In genomic region chr17:235048-235830, GRCh38 we compare ENCODE assay signal across 12 cellular contexts. TPM values are rescaled to one million over a fixed set of nuclear protein-coding genes. Genes with fewer than 3 reads are reported as not detected.
A peak's percentile ranks its signal among the peaks of the same experiment; 100 is the strongest.
DNase-seq lines count a peak whose midpoint lies in the region; TF ChIP-seq lines count a peak whose summit lies in the region.
"Not testable (repeated sequence)": the region's sequence is repeated elsewhere in the genome, so short reads cannot be mapped to it uniquely, and the experiment has no call there.
"Had no signal": no experiment of that assay in that cellular context is flagged by ENCODE, and none has a peak within 500 bp of the region (broad histone marks: within the 10 kb centered on the region; RNA-seq: fewer than 3 reads in every experiment).

No MANE protein-coding gene starts in this region.

- H3K4me1 ChIP-seq in BLaER1 treated with 17β-estradiol and CSF1 and Interleukin-3, amounts not matched to agents 10 nM and 100 nM, result peaks cover 69 to 94% (median 81%) of the 10 kb centered on the region in 10 experiments
- H3K4me1 ChIP-seq in adrenal gland (replicated peaks in 1 of 2); right atrium auricular region; parathyroid adenoma; uterus: not testable (repeated sequence)
- H3K4me1 ChIP-seq in esophagus squamous epithelium, result peaks cover 0 to 17% (median 5%) of the 10 kb centered on the region in 3 donors
- peaks cover 6 to 25% (median 12%) of the 10 kb centered on the region in 4 donors for H3K4me1 ChIP-seq in stomach

- not testable (repeated sequence) for H3K27me3 ChIP-seq in BLaER1 treated with 17β-estradiol and CSF1 and Interleukin-3, amounts not matched to agents 10 nM and 100 nM; adrenal gland; esophagus squamous epithelium; right atrium auricular region; parathyroid adenoma (ENCODE audit: control insufficient read depth, insufficient read depth, low read length); stomach; uterus

- TF ChIP-seq CTCF in adrenal gland (IDR thresholded peaks at IDR 0.05); esophagus squamous epithelium (IDR thresholded peaks at IDR 0.05); right atrium auricular region (IDR thresholded peaks at IDR 0.05); parathyroid adenoma (IDR thresholded peaks at IDR 0.05); stomach (IDR thresholded peaks at IDR 0.05); uterus (IDR thresholded peaks at IDR 0.05): not testable (repeated sequence)

- H3K9me3 ChIP-seq in BLaER1 treated with 17β-estradiol and CSF1 and Interleukin-3, amounts not matched to agents 10 nM and 100 nM (replicated peaks in 1 of 11); adrenal gland (replicated peaks in 1 of 3); esophagus squamous epithelium; right atrium auricular region; parathyroid adenoma (ENCODE audit: control insufficient read depth, low read length); stomach; uterus: not testable (repeated sequence)

- WGBS in adrenal gland, 4 donors, result 88 to 93% (median 90%) methylated on average over 39 to 45 of the region's 45 CpGs
- 87% methylated on average over 18 to 22 of the region's 45 CpGs for WGBS in esophagus squamous epithelium, 2 donors
- WGBS in stomach, 5 donors, result 87 to 94% (median 89%) methylated on average over 43 to 45 of the region's 45 CpGs

- peak overlapping the region; percentile 67 to 87 (median 82) for H3K4me2 ChIP-seq in BLaER1 treated with 17β-estradiol and CSF1 and Interleukin-3, amounts not matched to agents 10 nM and 100 nM
- not testable (repeated sequence) for H3K4me2 ChIP-seq in parathyroid adenoma (ENCODE audit: low read length)

- H3K36me3 ChIP-seq in BLaER1 treated with 17β-estradiol and CSF1 and Interleukin-3, amounts not matched to agents 10 nM and 100 nM; adrenal gland (replicated peaks in 1 of 2); esophagus squamous epithelium; right atrium auricular region; parathyroid adenoma (ENCODE audit: control insufficient read depth, insufficient read depth, low read length); uterus: not testable (repeated sequence)
- H3K36me3 ChIP-seq in stomach, result peaks cover 0 to 15% (median 3%) of the 10 kb centered on the region in 4 donors

- H3K4me3 ChIP-seq in BLaER1 treated with 17β-estradiol and CSF1 and Interleukin-3, amounts not matched to agents 10 nM and 100 nM, result peak overlapping the region in 2 of 10 experiments; percentile 33 to 41; a peak in 4 of 20 replicates
- not testable (repeated sequence) for H3K4me3 ChIP-seq in adrenal gland; parathyroid adenoma (ENCODE audit: low read depth, low read length); stomach; uterus
- H3K4me3 ChIP-seq in esophagus squamous epithelium (peak overlapping the region in 1 of 4 donors; percentile 49), right atrium auricular region (peak overlapping the region in 1 of 2 donors; percentile 36)

- peak in 5 of 7 donors; percentile 1 to 14 (median 5) for DNase-seq in adrenal gland
- not testable (repeated sequence) for DNase-seq in esophagus squamous epithelium (lab: John Stamatoyannopoulos, UW); right atrium auricular region (ENCODE audit: low spot score); stomach; uterus
- peak; percentile 65 for DNase-seq in mesenteric fat pad (ENCODE audit: low spot score)

- TF ChIP-seq POLR2A in adrenal gland (IDR thresholded peaks at IDR 0.05); esophagus squamous epithelium (IDR thresholded peaks at IDR 0.05); stomach (IDR thresholded peaks at IDR 0.05); uterus (IDR thresholded peaks at IDR 0.05): not testable (repeated sequence)

- not testable (repeated sequence) for TF ChIP-seq EP300 in stomach (IDR thresholded peaks at IDR 0.05)

- intact Hi-C loops in adrenal gland (cut with DNase I); esophagus squamous epithelium (cut with DNase I); stomach (cut with DNase I; ENCODE audit: low total_unique reads); uterus (cut with DNase I; ENCODE audit: low total_unique reads): not testable (repeated sequence)

- H3K79me2 ChIP-seq in parathyroid adenoma, result not testable (repeated sequence)

- peaks cover 0 to 13% (median 0%) of the 10 kb centered on the region in 11 experiments; a peak in 2 of 22 replicates for H4K20me1 ChIP-seq in BLaER1 treated with 17β-estradiol and CSF1 and Interleukin-3, amounts not matched to agents 10 nM and 100 nM

- peak overlapping the region in 5 of 11 experiments; percentile 7 to 70 (median 40); a peak in 3 of 22 replicates for H3K9ac ChIP-seq in BLaER1 treated with 17β-estradiol and CSF1 and Interleukin-3, amounts not matched to agents 10 nM and 100 nM
- H3K9ac ChIP-seq in parathyroid adenoma, result not testable (repeated sequence)

- H2AFZ ChIP-seq in parathyroid adenoma, result not testable (repeated sequence)

- peak overlapping the region in 3 of 11 experiments; percentile 15 to 70 (median 59); a peak in 4 of 22 replicates for H3K27ac ChIP-seq in BLaER1 treated with 17β-estradiol and CSF1 and Interleukin-3, amounts not matched to agents 10 nM and 100 nM
- H3K27ac ChIP-seq in adrenal gland, result peak overlapping the region in 1 of 5 donors; percentile 80
- H3K27ac ChIP-seq in esophagus squamous epithelium, result peak overlapping the region; percentile 54 to 86 (median 68)
- H3K27ac ChIP-seq in right atrium auricular region, result peak overlapping the region; percentile 74 to 79
- H3K27ac ChIP-seq in parathyroid adenoma, result peak overlapping the region; percentile 73
- peak overlapping the region in 4 of 5 donors; percentile 63 to 91 (median 82) for H3K27ac ChIP-seq in stomach
- peak overlapping the region; percentile 52 to 57 for H3K27ac ChIP-seq in uterus

RNA-seq across cellular contexts. Expression of gene DOC2B, which starts 53.8 kb away (rescaled TPM):
- 10 to 100 TPM in 1 of 8 donors, 1 to 10 TPM in 7; 2.6 to 15.7 (median 6.6) TPM for total RNA-seq in adrenal gland
- polyA plus RNA-seq in adrenal gland, result 10 to 100 TPM in 1 of 3 donors, 1 to 10 TPM in 2; 5.3 to 11.3 (median 5.8) TPM
- total RNA-seq in esophagus squamous epithelium, result 10 to 100 TPM in 3 of 4 donors, 1 to 10 TPM in 1; 8.4 to 44.9 (median 26.2) TPM
- total RNA-seq in right atrium auricular region, result 1 to 10 TPM; 2.4 to 2.6 TPM
- 41.5 TPM for total RNA-seq in mesenteric fat pad
- total RNA-seq in stomach, result 10 to 100 TPM in 1 of 5 donors, 1 to 10 TPM in 3, under 1 TPM in 1; 0.45 to 11.7 (median 5.1) TPM
- 1 to 10 TPM; 1.5 to 3.8 (median 1.8) TPM for polyA plus RNA-seq in stomach
- total RNA-seq in uterus, result 10 to 100 TPM in 1 of 4 donors, 1 to 10 TPM in 3; 3.8 to 45.3 (median 7.1) TPM
- total RNA-seq: Caco-2, IMR-90, OCI-LY7 had no signal
- polyA plus RNA-seq: AG04450, IMR-90 had no signal
